In genomic region chr2:205929445-205930027, GRCh38 we compare ENCODE assay signal across 24 cellular contexts.
A peak's percentile ranks its signal among the peaks of the same experiment; 100 is the strongest.
DNase-seq lines count a peak whose midpoint lies in the region; ATAC-seq and TF ChIP-seq lines count a peak whose summit lies in the region.
"Had no signal": no experiment of that assay in that cellular context is flagged by ENCODE, and none has a peak within 500 bp of the region (broad histone marks: within the 10 kb centered on the region; RNA-seq: fewer than 3 reads in every experiment).

No MANE protein-coding gene starts in this region.

- ATAC-seq in activated naive CD8-positive, alpha-beta T cell treated with anti-CD3 and anti-CD28 coated beads, Interleukin-2, amount 50 U/mL, for 24 hours = no peak
- ATAC-seq in mucosa of descending colon = peak; percentile 91
- ATAC-seq: activated naive CD4-positive, alpha-beta T cell treated with anti-CD3 and anti-CD28 coated beads, Interleukin-2, amount 50 U/mL, for 72 hours; activated T-helper 17 cell treated with anti-CD3 and anti-CD28 coated beads, Interleukin-2, amount 50 U/mL, for 72 hours; esophagus mucosa had no signal

- peaks cover 33% of the 10 kb centered on the region for H3K27me3 Mint-ChIP-seq in activated naive CD8-positive, alpha-beta T cell
- H3K27me3 Mint-ChIP-seq in activated naive CD8-positive, alpha-beta T cell treated with anti-CD3 and anti-CD28 coated beads, Interleukin-2, amount 50 U/mL, for 24 hours = peaks cover 39% of the 10 kb centered on the region
- H3K27me3 Mint-ChIP-seq in endothelial cell (ENCODE audit: unreplicated experiment) = no peaks in the 10 kb centered on the region

- no peak for DNase-seq in activated naive CD8-positive, alpha-beta T cell treated with anti-CD3 and anti-CD28 coated beads, Interleukin-2, amount 50 U/mL, for 24 hours
- DNase-seq in endothelial cell (ENCODE audit: low spot score) (no peak), mucosa of descending colon (peak; percentile 64 to 80 (median 66)), transverse colon (peak; percentile 75), NCI-H128 (lab: John Stamatoyannopoulos, UW; ENCODE audit: unreplicated experiment) (no peak)
- DNase-seq in stimulated activated CD4-positive, alpha-beta T cell treated with anti-CD3 and anti-CD28 coated beads, Interleukin-2, amount 100 ng/mL, for 24 hours = no peak
- DNase-seq in activated effector memory CD4-positive, alpha-beta T cell treated with anti-CD3 and anti-CD28 coated beads, Interleukin-2, amount 50 U/mL, for 16 hours = no peak
- DNase-seq: activated CD4-positive, alpha-beta T cell treated with anti-CD3 and anti-CD28 coated beads for 4 hours; anterior cingulate cortex; effector CD4-positive, alpha-beta T cell; heart left ventricle; KG1; NCI-H1436; NCI-H2081 treated with DMSO at 0.1 percent for 48 hours; NCI-H446 treated with DMSO at 0.1 percent for 48 hours; stimulated activated CD8-positive, alpha-beta memory T cell treated with anti-CD3 and anti-CD28 coated beads, Interleukin-4, amount 100 ng/mL, for 48 hours; SW 1271; uterus had no signal

- no peak overlapping the region for H3K4me3 ChIP-seq in mucosa of descending colon
- H3K4me3 ChIP-seq in transverse colon = no peak overlapping the region
- H3K4me3 ChIP-seq: heart left ventricle, lung, uterus had no signal

- H3K9me3 Mint-ChIP-seq in activated naive CD8-positive, alpha-beta T cell (ENCODE audit: low read depth) = no peaks in the 10 kb centered on the region
- H3K9me3 Mint-ChIP-seq in activated naive CD8-positive, alpha-beta T cell treated with anti-CD3 and anti-CD28 coated beads, Interleukin-2, amount 50 U/mL, for 24 hours = no peaks in the 10 kb centered on the region
- H3K9me3 Mint-ChIP-seq in endothelial cell (ENCODE audit: unreplicated experiment) = no peaks in the 10 kb centered on the region
- H3K9me3 Mint-ChIP-seq: activated naive CD4-positive, alpha-beta T cell treated with anti-CD3 and anti-CD28 coated beads, Interleukin-2, amount 50 U/mL, for 72 hours; activated T-helper 17 cell treated with anti-CD3 and anti-CD28 coated beads, Interleukin-2, amount 50 U/mL, for 72 hours; stimulated activated naive CD8-positive, alpha-beta T cell treated with anti-CD3 and anti-CD28 coated beads, Interleukin-15, Interleukin-2, amounts not matched to agents 100 ng/mL and 50 ng/mL, for 24 hours had no signal

- H3K4me1 ChIP-seq in mucosa of descending colon (ENCODE audit: low read depth) (peaks cover 5% of the 10 kb centered on the region), transverse colon (peaks cover 3 to 34% (median 22%) of the 10 kb centered on the region in 4 donors)
- H3K4me1 ChIP-seq: uterus had no signal

- intact Hi-C loops in mucosa of descending colon (cut with DNase I, micrococcal nuclease) (no loop called here), transverse colon (cut with DNase I; ENCODE audit: low total_unique reads) (loop anchor here (5.0 kb wide), 1 partner anchor 162 kb away; no protein-coding TSS in a partner anchor)

- peak overlapping the region; percentile 6 for H3K27ac Mint-ChIP-seq in activated naive CD8-positive, alpha-beta T cell
- no peak overlapping the region for H3K27ac Mint-ChIP-seq in activated naive CD8-positive, alpha-beta T cell treated with anti-CD3 and anti-CD28 coated beads, Interleukin-2, amount 50 U/mL, for 24 hours
- H3K27ac Mint-ChIP-seq in endothelial cell (ENCODE audit: unreplicated experiment) = peak overlapping the region; percentile 74
- H3K27ac Mint-ChIP-seq: activated naive CD4-positive, alpha-beta T cell treated with anti-CD3 and anti-CD28 coated beads, Interleukin-2, amount 50 U/mL, for 72 hours; activated T-helper 17 cell treated with anti-CD3 and anti-CD28 coated beads, Interleukin-2, amount 50 U/mL, for 72 hours; stimulated activated naive CD8-positive, alpha-beta T cell treated with anti-CD3 and anti-CD28 coated beads, Interleukin-15, Interleukin-2, amounts not matched to agents 100 ng/mL and 50 ng/mL, for 24 hours had no signal

- peaks cover 11% of the 10 kb centered on the region for H3K27me3 ChIP-seq in transverse colon
- H3K27me3 ChIP-seq: uterus had no signal

- H3K27ac ChIP-seq in transverse colon = peak overlapping the region; percentile 55 to 71 (median 67)
- H3K27ac ChIP-seq: uterus had no signal

- H3K9me3 ChIP-seq in mucosa of descending colon (no peaks in the 10 kb centered on the region), transverse colon (no peaks in the 10 kb centered on the region)
- H3K9me3 ChIP-seq: heart left ventricle, uterus had no signal

- no peaks in the 10 kb centered on the region for H3K36me3 Mint-ChIP-seq in activated naive CD8-positive, alpha-beta T cell
- no peaks in the 10 kb centered on the region for H3K36me3 Mint-ChIP-seq in activated naive CD8-positive, alpha-beta T cell treated with anti-CD3 and anti-CD28 coated beads, Interleukin-2, amount 50 U/mL, for 24 hours (ENCODE audit: low read depth)
- H3K36me3 Mint-ChIP-seq in endothelial cell (ENCODE audit: low read depth, unreplicated experiment) = peaks cover 4% of the 10 kb centered on the region
- H3K36me3 Mint-ChIP-seq: activated naive CD4-positive, alpha-beta T cell treated with anti-CD3 and anti-CD28 coated beads, Interleukin-2, amount 50 U/mL, for 72 hours had no signal

- no peak for TF ChIP-seq EP300 in transverse colon (IDR thresholded peaks at IDR 0.05; ENCODE audit: low read depth)

- peaks cover 8% of the 10 kb centered on the region for H3K4me1 Mint-ChIP-seq in activated naive CD8-positive, alpha-beta T cell (ENCODE audit: low read depth)
- H3K4me1 Mint-ChIP-seq in activated naive CD8-positive, alpha-beta T cell treated with anti-CD3 and anti-CD28 coated beads, Interleukin-2, amount 50 U/mL, for 24 hours = peaks cover 8% of the 10 kb centered on the region
- H3K4me1 Mint-ChIP-seq in endothelial cell (ENCODE audit: unreplicated experiment) = peaks cover 62% of the 10 kb centered on the region

- no peak for TF ChIP-seq POLR2A in transverse colon (IDR thresholded peaks at IDR 0.05)

- 41 to 63% methylated on average over 2 to 11 of the region's 11 CpGs for WGBS in transverse colon (ENCODE audit: low coverage in 1 of 2), 2 donors

- no peak overlapping the region for H3K4me3 Mint-ChIP-seq in activated naive CD8-positive, alpha-beta T cell
- no peak overlapping the region for H3K4me3 Mint-ChIP-seq in activated naive CD8-positive, alpha-beta T cell treated with anti-CD3 and anti-CD28 coated beads, Interleukin-2, amount 50 U/mL, for 24 hours
- no peak overlapping the region for H3K4me3 Mint-ChIP-seq in endothelial cell (ENCODE audit: unreplicated experiment)
- H3K4me3 Mint-ChIP-seq: activated T-helper 17 cell treated with anti-CD3 and anti-CD28 coated beads, Interleukin-2, amount 50 U/mL, for 72 hours; stimulated activated naive CD8-positive, alpha-beta T cell treated with anti-CD3 and anti-CD28 coated beads, Interleukin-15, Interleukin-2, amounts not matched to agents 100 ng/mL and 50 ng/mL, for 24 hours had no signal

- in situ Hi-C loops in transverse colon (cut with MboI; ENCODE audit: low pct_ligation_motif_present in 1 of 4, low pct_unique_long_range_greater_than_20kb in 1 of 4, low sequenced_read_pairs in 3 of 4) = loop anchor here in 1 of 4 donors (10.0 to 25.0 kb wide), 2 partner anchors 155 to 1617 kb away; no protein-coding TSS in a partner anchor

- H3K36me3 ChIP-seq in mucosa of descending colon (ENCODE audit: low read depth) (no peaks in the 10 kb centered on the region), transverse colon (no peaks in the 10 kb centered on the region)
- H3K36me3 ChIP-seq: heart left ventricle, uterus had no signal

- TF ChIP-seq CTCF in endothelial cell (IDR thresholded peaks at IDR 0.05; ENCODE audit: unreplicated experiment) (no peak), mucosa of descending colon (IDR thresholded peaks at IDR 0.05) (no peak), transverse colon (IDR thresholded peaks at IDR 0.05) (no peak)

Comparison
In these comparisons a context has a peak if more than half of its experiments do, and no peak if none do; other contexts are left out.
1. DNase-seq: peak in mucosa of descending colon (3 of 3) and transverse colon (single experiment); none in activated naive CD8-positive, alpha-beta T cell treated with anti-CD3 and anti-CD28 coated beads, Interleukin-2, amount 50 U/mL, for 24 hours (single experiment), endothelial cell (single experiment), NCI-H128 (single experiment), stimulated activated CD4-positive, alpha-beta T cell treated with anti-CD3 and anti-CD28 coated beads, Interleukin-2, amount 100 ng/mL, for 24 hours (0 of 2) and activated effector memory CD4-positive, alpha-beta T cell treated with anti-CD3 and anti-CD28 coated beads, Interleukin-2, amount 50 U/mL, for 16 hours (single experiment).